In the genomic region with DNA sequence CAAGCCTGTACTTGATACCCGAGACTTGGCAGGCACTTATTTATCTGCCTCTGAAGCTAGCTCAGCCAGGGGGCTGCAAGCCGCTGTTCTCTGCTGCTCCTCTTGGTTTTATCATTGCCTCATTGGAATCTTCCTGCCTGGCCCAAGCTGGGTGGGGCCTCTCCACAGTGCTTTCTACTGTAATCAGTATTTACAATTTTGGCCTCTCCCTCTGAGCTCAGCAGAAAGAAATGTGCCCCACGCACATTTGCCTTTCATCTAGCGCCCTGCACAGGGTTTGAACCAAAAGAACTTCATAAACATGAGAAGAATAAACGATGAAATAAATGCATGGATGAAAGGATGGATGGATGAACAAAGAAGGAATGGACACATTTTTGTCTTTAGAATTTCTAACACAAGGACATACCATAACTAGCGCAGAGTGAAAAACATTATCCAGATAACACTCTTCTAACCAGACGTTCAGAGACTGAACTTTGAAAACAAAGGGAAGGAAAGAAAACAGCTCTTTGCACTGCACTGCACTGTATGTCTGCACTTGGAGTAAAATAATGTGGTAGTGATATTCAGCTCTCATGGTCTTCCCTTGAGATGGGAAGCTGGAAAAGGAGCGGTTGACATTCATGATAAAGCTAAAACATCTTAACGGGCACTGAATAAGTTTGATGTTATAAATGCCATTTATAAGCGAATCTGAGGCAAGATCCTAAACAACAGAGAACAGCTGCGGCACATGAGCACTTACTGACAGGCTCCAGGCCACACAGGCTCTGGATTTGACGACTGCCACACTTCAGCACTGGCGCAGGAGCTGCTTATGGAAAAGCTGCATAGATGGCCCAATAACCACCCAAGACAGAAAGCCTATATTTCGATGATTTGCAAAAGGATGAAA, we compare ENCODE assay signal across 1 cellular context.
TF ChIP-seq lines count a peak whose summit lies in the region.

No MANE protein-coding gene starts in this region.

TF ChIP-seq in IMR-90, 13 proteins besides CTCF, POLR2A, EP300 and RAD21:
- TF ChIP-seq FOS (IDR thresholded peaks at IDR 0.05; ENCODE audit: low read depth, low read length) = no peak
- peak; percentile 73 for TF ChIP-seq CEBPB (IDR thresholded peaks at IDR 0.05; ENCODE audit: low read depth, low read length)
- TF ChIP-seq MAZ (IDR thresholded peaks at IDR 0.05; ENCODE audit: borderline replicate concordance, low read depth, low read length) = 0 out of 2 replicates have a peak, but pooled peaks have one; percentile 22
- no peak for TF ChIP-seq RCOR1 (IDR thresholded peaks at IDR 0.05; ENCODE audit: insufficient replicate concordance, low read length)
- TF ChIP-seq, protein P1, sequence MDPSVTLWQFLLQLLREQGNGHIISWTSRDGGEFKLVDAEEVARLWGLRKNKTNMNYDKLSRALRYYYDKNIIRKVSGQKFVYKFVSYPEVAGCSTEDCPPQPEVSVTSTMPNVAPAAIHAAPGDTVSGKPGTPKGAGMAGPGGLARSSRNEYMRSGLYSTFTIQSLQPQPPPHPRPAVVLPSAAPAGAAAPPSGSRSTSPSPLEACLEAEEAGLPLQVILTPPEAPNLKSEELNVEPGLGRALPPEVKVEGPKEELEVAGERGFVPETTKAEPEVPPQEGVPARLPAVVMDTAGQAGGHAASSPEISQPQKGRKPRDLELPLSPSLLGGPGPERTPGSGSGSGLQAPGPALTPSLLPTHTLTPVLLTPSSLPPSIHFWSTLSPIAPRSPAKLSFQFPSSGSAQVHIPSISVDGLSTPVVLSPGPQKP (IDR thresholded peaks at IDR 0.05; ENCODE audit: borderline replicate concordance, low read depth, low read length) = no peak
- TF ChIP-seq, protein P2, sequence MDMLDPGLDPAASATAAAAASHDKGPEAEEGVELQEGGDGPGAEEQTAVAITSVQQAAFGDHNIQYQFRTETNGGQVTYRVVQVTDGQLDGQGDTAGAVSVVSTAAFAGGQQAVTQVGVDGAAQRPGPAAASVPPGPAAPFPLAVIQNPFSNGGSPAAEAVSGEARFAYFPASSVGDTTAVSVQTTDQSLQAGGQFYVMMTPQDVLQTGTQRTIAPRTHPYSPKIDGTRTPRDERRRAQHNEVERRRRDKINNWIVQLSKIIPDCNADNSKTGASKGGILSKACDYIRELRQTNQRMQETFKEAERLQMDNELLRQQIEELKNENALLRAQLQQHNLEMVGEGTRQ (IDR thresholded peaks at IDR 0.05; ENCODE audit: low read depth, low read length) = no peak
- no peak for TF ChIP-seq NFE2L2 (IDR thresholded peaks at IDR 0.05; ENCODE audit: low read depth, low read length)
- TF ChIP-seq RFX5 (IDR thresholded peaks at IDR 0.05; ENCODE audit: low read depth, low read length) = no peak
TF ChIP-seq in IMR-90: peak in this region for 2.
